Comparison of ENCODE assay signal across 12 cellular contexts in genomic region chr2:55302241-55302640, GRCh38.
DNase-seq lines count a peak whose midpoint lies in the region; ATAC-seq lines count a peak whose summit lies in the region.
"Had no signal": no experiment of that assay in that cellular context is flagged by ENCODE, and none has a peak within 500 bp of the region (broad histone marks: within the 10 kb centered on the region; RNA-seq: fewer than 3 reads in every experiment).

No MANE protein-coding gene starts in this region.

- no peaks in the 10 kb centered on the region for H3K27me3 Mint-ChIP-seq in stimulated activated memory B cell treated with anti-CD40 and anti-IgM and Interleukin-4, amounts not matched to agents 10 μg/mL and 1 μg/mL and 100 μg/mL, for 72 hours

- DNase-seq in stimulated activated CD4-positive, alpha-beta T cell treated with anti-CD3 and anti-CD28 coated beads, Interleukin-15, amount 100 ng/mL, for 24 hours = peak; percentile 26
- no peak for DNase-seq in stimulated activated CD4-positive, alpha-beta T cell treated with anti-CD3 and anti-CD28 coated beads, Interleukin-2, amount 100 ng/mL, for 24 hours
- DNase-seq in Ammon's horn (ENCODE audit: low spot score) (no peak), DMS153 (lab: John Stamatoyannopoulos, UW) (no peak)
- DNase-seq: brain microvascular endothelial cell, EL, H9, NCI-H2107 had no signal

- H3K27ac Mint-ChIP-seq in stimulated activated memory B cell treated with anti-CD40 and anti-IgM and Interleukin-4, amounts not matched to agents 10 μg/mL and 1 μg/mL and 100 μg/mL, for 72 hours = no peak overlapping the region

- peaks cover 5% of the 10 kb centered on the region for H3K36me3 Mint-ChIP-seq in stimulated activated memory B cell treated with anti-CD40 and anti-IgM and Interleukin-4, amounts not matched to agents 10 μg/mL and 1 μg/mL and 100 μg/mL, for 72 hours

- ATAC-seq in GM21619 (IDR thresholded peaks at IDR 0.05; ENCODE audit: unreplicated experiment) (peak; percentile 90), HG03159 (IDR thresholded peaks at IDR 0.05; ENCODE audit: unreplicated experiment) (peak; percentile 82), GM19023 (IDR thresholded peaks at IDR 0.05; ENCODE audit: unreplicated experiment) (no peak)
- no peak for ATAC-seq in stimulated activated memory B cell treated with anti-CD40 and anti-IgM and Interleukin-4, amounts not matched to agents 10 μg/mL and 1 μg/mL and 100 μg/mL, for 72 hours

- H3K4me3 Mint-ChIP-seq in stimulated activated memory B cell treated with anti-CD40 and anti-IgM and Interleukin-4, amounts not matched to agents 10 μg/mL and 1 μg/mL and 100 μg/mL, for 72 hours = no peak overlapping the region
- H3K4me3 Mint-ChIP-seq: H9 had no signal

- H3K4me1 Mint-ChIP-seq in stimulated activated memory B cell treated with anti-CD40 and anti-IgM and Interleukin-4, amounts not matched to agents 10 μg/mL and 1 μg/mL and 100 μg/mL, for 72 hours = no peaks in the 10 kb centered on the region
- H3K4me1 Mint-ChIP-seq: H9 had no signal

- no peaks in the 10 kb centered on the region for H3K9me3 Mint-ChIP-seq in stimulated activated memory B cell treated with anti-CD40 and anti-IgM and Interleukin-4, amounts not matched to agents 10 μg/mL and 1 μg/mL and 100 μg/mL, for 72 hours
- H3K9me3 Mint-ChIP-seq: H9 had no signal

Comparison
In these comparisons a context has a peak if more than half of its experiments do, and no peak if none do; other contexts are left out.
1. ATAC-seq: peak in GM21619 (single experiment) and HG03159 (single experiment); none in GM19023 (single experiment) and stimulated activated memory B cell treated with anti-CD40 and anti-IgM and Interleukin-4, amounts not matched to agents 10 μg/mL and 1 μg/mL and 100 μg/mL, for 72 hours (single experiment).